Comparison of ENCODE assay signal across 27 cellular contexts in the genomic region with DNA sequence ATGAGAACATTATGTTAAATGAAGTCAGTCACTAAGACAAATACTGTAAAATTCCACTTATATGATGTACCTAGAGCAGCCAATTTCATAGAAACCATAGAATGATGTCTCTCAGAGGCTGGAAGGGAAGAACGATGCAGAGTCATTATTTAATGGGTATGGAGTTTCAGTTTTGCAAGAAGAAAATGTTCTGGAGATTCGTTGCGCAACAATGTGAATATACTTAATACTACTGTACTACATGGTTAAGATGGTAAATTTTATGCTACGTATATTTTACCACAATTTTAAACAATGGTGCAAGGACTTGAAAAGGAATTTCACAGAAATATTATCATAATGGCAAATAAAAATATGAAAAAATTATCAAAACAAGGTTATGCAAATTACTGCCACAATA.
"Had no signal": no experiment of that assay in that cellular context is flagged by ENCODE, and none has a peak within 500 bp of the region (broad histone marks: within the 10 kb centered on the region; RNA-seq: fewer than 3 reads in every experiment).

No MANE protein-coding gene starts in this region.

- H3K4me2 ChIP-seq: KMS-11, PC-9 had no signal

- ATAC-seq: activated CD4-positive, CD25-positive, alpha-beta regulatory T cell treated with anti-CD3 and anti-CD28 coated beads, Interleukin-2, amount 50 U/mL, for 24 hours; activated CD8-positive, alpha-beta T cell treated with anti-CD3 and anti-CD28 coated beads for 36 hours; activated T-cell treated with anti-CD3 and anti-CD28 coated beads, Interleukin-2, amount 50 U/mL, for 72 hours; T-cell had no signal

- H3K4me1 ChIP-seq: adrenal gland had no signal

- H3K9me3 ChIP-seq: adrenal gland, MG63 had no signal

- H3K4me3 ChIP-seq: adrenal gland, MG63, PC-9, SK-N-MC had no signal

- H2AFZ ChIP-seq: PC-9 had no signal

- H3K27me3 ChIP-seq: adrenal gland, MG63 had no signal

- H3K9ac ChIP-seq: KMS-11 had no signal

- DNase-seq: activated CD4-positive, alpha-beta T cell treated with anti-CD3 and anti-CD28 coated beads for 4 hours; activated CD8-positive, alpha-beta memory T cell treated with anti-CD3 and anti-CD28 coated beads, Interleukin-2, amount 50 U/mL, for 4 hours; activated CD8-positive, alpha-beta T cell treated with anti-CD3 and anti-CD28 coated beads for 36 hours; activated gamma-delta T cell treated with Interleukin-2 at 50 U/mL for 16 hours; activated naive CD4-positive, alpha-beta T cell treated with anti-CD3 and anti-CD28 coated beads, Interleukin-2, amount 10 ng/mL, durations not matched to agents 7 days and 5 days; activated naive CD8-positive, alpha-beta T cell treated with anti-CD3 and anti-CD28 coated beads for 36 hours; activated T-cell treated with anti-CD3 and anti-CD28 coated beads, Interleukin-2, amount 50 U/mL, for 72 hours; adrenal gland; aorta; central memory CD4-positive, alpha-beta T cell; MG63; NCI-H1048; NCI-H146; NCI-H187 treated with DMSO at 0.1 percent for 48 hours; NCI-H2081 treated with DMSO at 0.1 percent for 48 hours; NCI-H2171 treated with DMSO at 0.1 percent for 48 hours; NCI-H226; NCI-H526; NCI-H82; PC-9; T-cell; T-helper 2 cell; T1000; WERI-Rb-1 had no signal

- H3K27ac ChIP-seq: adrenal gland, KMS-11, PC-9, SK-N-MC, WERI-Rb-1 had no signal

- H3K36me3 ChIP-seq: adrenal gland, MG63, WERI-Rb-1 had no signal
